ENCODE assay signal across 11 cellular contexts in genomic region chr12:124110372-124110883, GRCh38.
DNase-seq lines count a peak whose midpoint lies in the region; ATAC-seq and TF ChIP-seq lines count a peak whose summit lies in the region.
"Had no signal": no experiment of that assay in that cellular context is flagged by ENCODE, and none has a peak within 500 bp of the region (broad histone marks: within the 10 kb centered on the region; RNA-seq: fewer than 3 reads in every experiment).

No MANE protein-coding gene starts in this region.

- TF ChIP-seq CTCF in MM.1S (IDR thresholded peaks at IDR 0.05; ENCODE audit: low read length) (no peak), foreskin fibroblast (IDR thresholded peaks at IDR 0.05; ENCODE audit: low read depth, low read length) (no peak)

- H3K36me3 ChIP-seq in BLaER1 (no peaks in the 10 kb centered on the region), MM.1S (replicated peaks; ENCODE audit: insufficient read depth, low read length) (no peaks in the 10 kb centered on the region)

- no peaks in the 10 kb centered on the region for H3K9me2 ChIP-seq in MM.1S (replicated peaks; ENCODE audit: insufficient read depth, low read length)

- peak overlapping the region; percentile 26; the same call in 1 of the 2 replicates for H3K4me2 ChIP-seq in BLaER1
- peak overlapping the region; percentile 21; the same call in 1 of the 2 replicates for H3K4me2 ChIP-seq in MM.1S (ENCODE audit: low read depth, low read length)

- H4K20me1 ChIP-seq in BLaER1 (no peaks in the 10 kb centered on the region), MM.1S (ENCODE audit: insufficient read depth, low read length) (no peaks in the 10 kb centered on the region)

- peaks cover 7% of the 10 kb centered on the region; the same call in 1 of the 2 replicates for H3K4me1 ChIP-seq in BLaER1
- H3K4me1 ChIP-seq in MM.1S (ENCODE audit: low read length), result peaks cover 4% of the 10 kb centered on the region; the same call in 1 of the 2 replicates

- no peak overlapping the region for H3K9ac ChIP-seq in BLaER1
- H3K9ac ChIP-seq in MM.1S (ENCODE audit: low read length), result no peak overlapping the region

- DNase-seq in MM.1S (no peak), dermis blood vessel endothelial cell (peak; percentile 1), islet precursor cell (peak; percentile 23), foreskin fibroblast (no peak), DMS53 treated with DMSO at 0.1 percent for 48 hours (lab: John Stamatoyannopoulos, UW; ENCODE audit: unreplicated experiment) (no peak), NCI-H1048 (lab: John Stamatoyannopoulos, UW) (no peak)
- DNase-seq: CD8-positive, alpha-beta T cell; NCI-H1436; NCI-H345 had no signal

- H3K27ac ChIP-seq in BLaER1 (no peak overlapping the region), MM.1S (ENCODE audit: low read length) (no peak overlapping the region)

- H3K27me3 ChIP-seq in BLaER1 (no peaks in the 10 kb centered on the region), MM.1S (replicated peaks; ENCODE audit: insufficient read depth, low read length) (no peaks in the 10 kb centered on the region)

- peak overlapping the region; percentile 56 for H2AFZ ChIP-seq in MM.1S (ENCODE audit: low read length)

- H3K4me3 ChIP-seq in BLaER1 (no peak overlapping the region), MM.1S (ENCODE audit: low read length) (no peak overlapping the region), foreskin fibroblast (ENCODE audit: low read depth in 1 of 2, low read length in 2 of 2) (no peak overlapping the region)

- ATAC-seq in HG03571 (IDR thresholded peaks at IDR 0.05; ENCODE audit: unreplicated experiment), result no peak
- ATAC-seq: CD8-positive, alpha-beta T cell had no signal

- H3K79me2 ChIP-seq in MM.1S (ENCODE audit: low read length), result no peaks in the 10 kb centered on the region

- H3F3A ChIP-seq in MM.1S (ENCODE audit: insufficient read depth, low read length), result no peaks in the 10 kb centered on the region

- H3K9me3 ChIP-seq in BLaER1 (peaks cover 8% of the 10 kb centered on the region; the same call in 1 of the 2 replicates), MM.1S (replicated peaks; ENCODE audit: insufficient read depth, low read length) (no peaks in the 10 kb centered on the region)

Comparison
In these comparisons a context has a peak if more than half of its experiments do, and no peak if none do; other contexts are left out.
1. DNase-seq: peak in dermis blood vessel endothelial cell (single experiment) and islet precursor cell (single experiment); none in MM.1S (single experiment), foreskin fibroblast (0 of 2), DMS53 treated with DMSO at 0.1 percent for 48 hours (single experiment) and NCI-H1048 (single experiment).